In the genomic region with DNA sequence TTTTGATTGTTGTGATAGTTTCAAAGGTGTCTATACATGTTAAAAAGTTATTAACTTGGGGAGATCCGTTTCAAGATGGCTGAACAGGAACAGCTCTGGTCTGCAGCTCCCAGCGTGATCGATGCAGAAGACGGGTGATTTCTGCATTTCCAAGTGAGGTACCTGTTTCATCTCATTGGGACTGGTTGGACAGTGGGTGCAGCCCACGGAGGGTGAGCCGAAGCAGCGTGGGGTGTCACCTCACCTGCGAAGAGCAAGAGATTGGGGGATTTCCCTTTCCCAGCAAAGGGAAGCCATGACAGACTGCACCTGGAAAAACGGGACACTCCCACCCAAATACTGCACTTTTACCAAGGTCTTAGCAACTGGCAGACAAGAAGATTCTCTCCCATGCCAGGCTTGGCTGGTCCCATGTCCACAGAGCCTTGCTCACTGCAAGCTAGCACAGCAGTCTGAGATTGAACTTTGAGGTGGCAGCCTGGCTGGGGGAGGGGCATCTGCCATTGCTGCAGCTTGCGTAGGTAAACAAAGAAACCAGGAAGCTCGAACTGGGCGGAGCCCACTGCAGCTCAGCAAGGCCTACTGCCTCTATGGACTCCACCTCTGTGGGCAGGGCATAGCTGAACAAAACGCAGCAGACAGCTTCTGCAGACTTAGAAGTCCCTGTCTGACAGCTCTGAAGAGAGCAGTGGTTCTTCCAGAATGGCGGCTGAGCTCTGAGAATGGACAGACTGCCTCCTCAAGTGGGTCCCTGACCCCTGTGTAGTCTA, we compare ENCODE assay signal across 8 cellular contexts.
A peak's percentile ranks its signal among the peaks of the same experiment; 100 is the strongest.
DNase-seq lines count a peak whose midpoint lies in the region; ATAC-seq and TF ChIP-seq lines count a peak whose summit lies in the region.
"Not testable (repeated sequence)": the region's sequence is repeated elsewhere in the genome, so short reads cannot be mapped to it uniquely, and the experiment has no call there.

No MANE protein-coding gene starts in this region.

- not testable (repeated sequence) for H3K27me3 ChIP-seq in DND-41 (ENCODE audit: insufficient read depth, low read length, poor library complexity); colonic mucosa; liver (ENCODE audit: control insufficient read depth in 4 of 4, insufficient read depth in 4 of 4, low read length in 3 of 4)

- 89% methylated on average over 14 of the region's 14 CpGs for WGBS in liver

- intact Hi-C loops in OCI-LY7 (cut with micrococcal nuclease; ENCODE audit: unreplicated experiment); activated CD4-positive, alpha-beta T cell treated with anti-CD3 and anti-CD28 coated beads for 36 hours (cut with DNase I, micrococcal nuclease); colonic mucosa (cut with DNase I): not testable (repeated sequence)

- not testable (repeated sequence) for TF ChIP-seq CTCF in C4-2B (conservative IDR thresholded peaks at IDR 0.05); DND-41 (IDR thresholded peaks at IDR 0.05; ENCODE audit: borderline replicate concordance, extremely low read depth, low read length, poor library complexity, severe bottlenecking); OCI-LY7 (conservative IDR thresholded peaks at IDR 0.05; ENCODE audit: low read length); colonic mucosa (IDR thresholded peaks at IDR 0.05); liver (IDR thresholded peaks at IDR 0.05; ENCODE audit: low read depth, low read length, missing input control)

- not testable (repeated sequence) for H3K4me1 Mint-ChIP-seq in activated CD4-positive, alpha-beta T cell treated with anti-CD3 and anti-CD28 coated beads for 36 hours

- not testable (repeated sequence) for TF ChIP-seq RAD21 in liver (IDR thresholded peaks at IDR 0.05)

- H3K4me3 ChIP-seq in DND-41 (ENCODE audit: low read depth in 1 of 2, low read length in 2 of 2); Jurkat, Clone E6-1 (ENCODE audit: low read length); OCI-LY7 (ENCODE audit: low read depth, low read length, poor library complexity, severe bottlenecking); colonic mucosa; liver (ENCODE audit: low read depth in 1 of 3, low read length in 3 of 3): not testable (repeated sequence)

- H3K27me3 Mint-ChIP-seq in activated CD4-positive, alpha-beta T cell treated with anti-CD3 and anti-CD28 coated beads for 36 hours, result not testable (repeated sequence)

- H3K4me1 ChIP-seq in DND-41 (ENCODE audit: insufficient read depth, low read length); OCI-LY7 (ENCODE audit: insufficient read depth, low read length, poor library complexity, severe bottlenecking); colonic mucosa; liver (ENCODE audit: control insufficient read depth in 4 of 4, insufficient read depth in 4 of 4, low read length in 3 of 4): not testable (repeated sequence)

- BruUV-seq in OCI-LY7 (replicated peaks; lab: Mats Ljungman, UMichigan), result not testable (repeated sequence)

- not testable (repeated sequence) for H3K4me2 ChIP-seq in DND-41 (ENCODE audit: insufficient read depth, low read length); OCI-LY7 (ENCODE audit: low read length)

- ATAC-seq in DND-41 (ENCODE audit: insufficient read depth, low read depth); activated CD4-positive, alpha-beta T cell treated with anti-CD3 and anti-CD28 coated beads for 36 hours: not testable (repeated sequence)

- H3K9me2 ChIP-seq in OCI-LY7 (ENCODE audit: insufficient read depth, low read length), result not testable (repeated sequence)

- POLR2A ChIA-PET in OCI-LY7 (lab: Charles Lee); activated CD4-positive, alpha-beta T cell treated with anti-CD3 and anti-CD28 coated beads for 36 hours (lab: Charles Lee): not testable (repeated sequence)

- H2AFZ ChIP-seq in DND-41 (ENCODE audit: low read depth, low read length); OCI-LY7 (ENCODE audit: low read length): not testable (repeated sequence)

- not testable (repeated sequence) for H3K4me3 Mint-ChIP-seq in activated CD4-positive, alpha-beta T cell treated with anti-CD3 and anti-CD28 coated beads for 36 hours

- H3K9me3 Mint-ChIP-seq in activated CD4-positive, alpha-beta T cell treated with anti-CD3 and anti-CD28 coated beads for 36 hours (ENCODE audit: low read depth), result not testable (repeated sequence)

- not testable (repeated sequence) for H3K36me3 ChIP-seq in DND-41 (ENCODE audit: insufficient read depth, low read length); OCI-LY7 (ENCODE audit: insufficient read depth, low read length); colonic mucosa; liver (ENCODE audit: control insufficient read depth in 4 of 4, insufficient read depth in 3 of 4, low read depth in 1 of 4, low read length in 3 of 4)

- H3K27ac Mint-ChIP-seq in activated CD4-positive, alpha-beta T cell treated with anti-CD3 and anti-CD28 coated beads for 36 hours, result not testable (repeated sequence)

- H4K20me1 ChIP-seq in DND-41 (ENCODE audit: insufficient read depth, low read length); OCI-LY7 (ENCODE audit: insufficient read depth, low read length): not testable (repeated sequence)

- CTCF ChIA-PET in OCI-LY7 (lab: Charles Lee; ENCODE audit: unreplicated experiment), result interaction anchor here (1.1 kb wide), 1 partner anchor 40 kb away, joined by 3 read pairs; no protein-coding TSS in a partner anchor
- CTCF ChIA-PET in activated CD4-positive, alpha-beta T cell treated with anti-CD3 and anti-CD28 coated beads for 36 hours (lab: Charles Lee), result not testable (repeated sequence)

- not testable (repeated sequence) for H3K79me2 ChIP-seq in DND-41 (ENCODE audit: insufficient read depth, low read length); OCI-LY7 (ENCODE audit: insufficient read depth, low read depth, low read length)

- not testable (repeated sequence) for H3K9me3 ChIP-seq in DND-41 (ENCODE audit: insufficient read depth, low read length, severe bottlenecking); OCI-LY7 (ENCODE audit: low read length); colonic mucosa; liver (ENCODE audit: control insufficient read depth in 4 of 4, low read length in 3 of 4)

- DNase-seq in DND-41, result peak; percentile 8
- peak; percentile 8 for DNase-seq in Jurkat, Clone E6-1 (ENCODE audit: low read depth, low spot score)
- peak; percentile 29 for DNase-seq in NCI-H69 (lab: John Stamatoyannopoulos, UW)
- DNase-seq in OCI-LY7 (ENCODE audit: low spot score), result peak; percentile 5
- peak; percentile 23 for DNase-seq in activated CD4-positive, alpha-beta T cell treated with anti-CD3 and anti-CD28 coated beads for 36 hours
- peak; percentile 53 for DNase-seq in colonic mucosa

- peak overlapping the region; percentile 2 for H3K27ac ChIP-seq in C4-2B
- H3K27ac ChIP-seq in DND-41 (ENCODE audit: low read length); OCI-LY7 (ENCODE audit: low read depth, low read length, poor library complexity, severe bottlenecking); colonic mucosa; liver (ENCODE audit: low read depth in 1 of 2, low read length in 2 of 2): not testable (repeated sequence)

- not testable (repeated sequence) for H3K9ac ChIP-seq in DND-41 (ENCODE audit: low read depth, low read length); colonic mucosa (ENCODE audit: low read depth in 2 of 2, low read length in 2 of 2); liver (ENCODE audit: low read depth in 1 of 2, low read length in 2 of 2)

- peaks cover 15% of the 10 kb centered on the region for H3K36me3 Mint-ChIP-seq in activated CD4-positive, alpha-beta T cell treated with anti-CD3 and anti-CD28 coated beads for 36 hours (ENCODE audit: low read depth)

TF ChIP-seq in liver, 16 proteins besides CTCF, POLR2A, EP300 and RAD21:
- peak; percentile 42 for TF ChIP-seq SP1 (IDR thresholded peaks at IDR 0.05)
- TF ChIP-seq HNF4A (conservative IDR thresholded peaks at IDR 0.05), result peak in 1 of 2 donors; percentile 60
TF ChIP-seq in liver: peak in this region for 2; not testable (repeated sequence) for 14.
